1 cellular context compared by ENCODE assay signal in the genomic region with DNA sequence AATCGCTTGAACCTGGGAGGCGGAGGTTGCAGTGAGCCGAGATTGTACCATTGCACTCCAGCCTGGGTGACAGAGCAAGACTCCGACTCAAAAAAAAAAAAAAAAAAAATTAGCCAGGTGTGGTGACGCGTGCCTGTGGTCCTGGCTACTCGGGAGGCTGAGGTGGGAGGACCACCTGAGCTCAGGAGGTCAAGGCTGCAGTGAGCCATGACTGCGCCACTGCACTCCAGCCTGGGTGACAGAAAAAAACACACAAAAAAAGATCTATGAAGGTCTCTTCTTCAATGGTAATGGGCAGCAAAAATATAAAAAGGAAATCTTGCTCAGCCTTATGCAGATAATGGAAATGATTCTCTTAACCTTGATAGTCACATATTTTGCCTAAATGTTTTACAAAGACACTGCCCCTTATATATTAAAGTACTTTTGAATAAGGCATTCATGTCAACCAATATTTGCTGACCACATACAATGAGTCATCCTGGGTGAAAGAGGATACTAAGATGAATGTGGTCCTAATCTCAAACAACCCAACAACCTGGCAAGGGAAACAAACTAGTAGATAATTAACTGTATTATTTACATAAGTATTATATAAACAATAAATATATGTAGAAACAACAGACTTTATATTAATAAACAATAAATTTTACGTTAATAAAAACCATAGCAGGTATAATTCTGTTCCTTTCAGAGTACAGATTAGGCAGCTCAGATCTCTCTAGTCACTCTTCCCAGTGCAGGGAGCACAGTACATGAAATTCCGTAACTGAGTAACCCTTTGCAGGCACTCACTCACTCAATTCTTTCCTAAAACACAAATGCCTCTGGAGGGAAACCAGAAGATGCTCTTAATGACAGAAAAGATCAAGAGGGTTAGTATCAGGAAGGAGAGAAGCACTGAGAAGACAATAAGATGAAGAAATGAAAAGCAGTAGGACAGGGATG.
TF ChIP-seq lines count a peak whose summit lies in the region.

No MANE protein-coding gene starts in this region.

TF ChIP-seq in K562, 482 proteins besides CTCF, POLR2A, EP300 and RAD21 (continued from another document):
- no peak for TF ChIP-seq ZNF592 (IDR thresholded peaks at IDR 0.05)
- no peak for TF ChIP-seq CLOCK (CRISPR knock-in tag; IDR thresholded peaks at IDR 0.05; ENCODE audit: borderline replicate concordance)
- TF ChIP-seq, protein P1, sequence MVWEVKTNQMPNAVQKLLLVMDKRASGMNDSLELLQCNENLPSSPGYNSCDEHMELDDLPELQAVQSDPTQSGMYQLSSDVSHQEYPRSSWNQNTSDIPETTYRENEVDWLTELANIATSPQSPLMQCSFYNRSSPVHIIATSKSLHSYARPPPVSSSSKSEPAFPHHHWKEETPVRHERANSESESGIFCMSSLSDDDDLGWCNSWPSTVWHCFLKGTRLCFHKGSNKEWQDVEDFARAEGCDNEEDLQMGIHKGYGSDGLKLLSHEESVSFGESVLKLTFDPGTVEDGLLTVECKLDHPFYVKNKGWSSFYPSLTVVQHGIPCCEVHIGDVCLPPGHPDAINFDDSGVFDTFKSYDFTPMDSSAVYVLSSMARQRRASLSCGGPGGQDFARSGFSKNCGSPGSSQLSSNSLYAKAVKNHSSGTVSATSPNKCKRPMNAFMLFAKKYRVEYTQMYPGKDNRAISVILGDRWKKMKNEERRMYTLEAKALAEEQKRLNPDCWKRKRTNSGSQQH (CRISPR knock-in tag; IDR thresholded peaks at IDR 0.05) = no peak
- TF ChIP-seq FOSL1 (tag; conservative IDR thresholded peaks at IDR 0.05) = peak; percentile 85
- no peak for TF ChIP-seq ZNF134 (CRISPR knock-in tag; conservative IDR thresholded peaks at IDR 0.05)
- TF ChIP-seq, protein P2, sequence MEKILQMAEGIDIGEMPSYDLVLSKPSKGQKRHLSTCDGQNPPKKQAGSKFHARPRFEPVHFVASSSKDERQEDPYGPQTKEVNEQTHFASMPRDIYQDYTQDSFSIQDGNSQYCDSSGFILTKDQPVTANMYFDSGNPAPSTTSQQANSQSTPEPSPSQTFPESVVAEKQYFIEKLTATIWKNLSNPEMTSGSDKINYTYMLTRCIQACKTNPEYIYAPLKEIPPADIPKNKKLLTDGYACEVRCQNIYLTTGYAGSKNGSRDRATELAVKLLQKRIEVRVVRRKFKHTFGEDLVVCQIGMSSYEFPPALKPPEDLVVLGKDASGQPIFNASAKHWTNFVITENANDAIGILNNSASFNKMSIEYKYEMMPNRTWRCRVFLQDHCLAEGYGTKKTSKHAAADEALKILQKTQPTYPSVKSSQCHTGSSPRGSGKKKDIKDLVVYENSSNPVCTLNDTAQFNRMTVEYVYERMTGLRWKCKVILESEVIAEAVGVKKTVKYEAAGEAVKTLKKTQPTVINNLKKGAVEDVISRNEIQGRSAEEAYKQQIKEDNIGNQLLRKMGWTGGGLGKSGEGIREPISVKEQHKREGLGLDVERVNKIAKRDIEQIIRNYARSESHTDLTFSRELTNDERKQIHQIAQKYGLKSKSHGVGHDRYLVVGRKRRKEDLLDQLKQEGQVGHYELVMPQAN (IDR thresholded peaks at IDR 0.05; ENCODE audit: borderline replicate concordance) = no peak
- TF ChIP-seq, protein P3, sequence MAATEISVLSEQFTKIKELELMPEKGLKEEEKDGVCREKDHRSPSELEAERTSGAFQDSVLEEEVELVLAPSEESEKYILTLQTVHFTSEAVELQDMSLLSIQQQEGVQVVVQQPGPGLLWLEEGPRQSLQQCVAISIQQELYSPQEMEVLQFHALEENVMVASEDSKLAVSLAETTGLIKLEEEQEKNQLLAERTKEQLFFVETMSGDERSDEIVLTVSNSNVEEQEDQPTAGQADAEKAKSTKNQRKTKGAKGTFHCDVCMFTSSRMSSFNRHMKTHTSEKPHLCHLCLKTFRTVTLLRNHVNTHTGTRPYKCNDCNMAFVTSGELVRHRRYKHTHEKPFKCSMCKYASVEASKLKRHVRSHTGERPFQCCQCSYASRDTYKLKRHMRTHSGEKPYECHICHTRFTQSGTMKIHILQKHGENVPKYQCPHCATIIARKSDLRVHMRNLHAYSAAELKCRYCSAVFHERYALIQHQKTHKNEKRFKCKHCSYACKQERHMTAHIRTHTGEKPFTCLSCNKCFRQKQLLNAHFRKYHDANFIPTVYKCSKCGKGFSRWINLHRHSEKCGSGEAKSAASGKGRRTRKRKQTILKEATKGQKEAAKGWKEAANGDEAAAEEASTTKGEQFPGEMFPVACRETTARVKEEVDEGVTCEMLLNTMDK (IDR thresholded peaks at IDR 0.05; ENCODE audit: borderline replicate concordance, insufficient read depth, low read depth, low read length, poor library complexity, severe bottlenecking) = no peak
- TF ChIP-seq FOXK2 (conservative IDR thresholded peaks at IDR 0.05 in 1 of 2, IDR thresholded peaks at IDR 0.05 in 1 of 2; ENCODE audit: low read depth in 2 of 2) = no peak
- no peak for TF ChIP-seq MLLT1 (IDR thresholded peaks at IDR 0.05)
- TF ChIP-seq THRAP3 (IDR thresholded peaks at IDR 0.05; ENCODE audit: borderline replicate concordance) = no peak
- no peak for TF ChIP-seq BCL6 (CRISPR knock-in tag; IDR thresholded peaks at IDR 0.05)
- no peak for TF ChIP-seq GABPB1 (CRISPR knock-in tag; IDR thresholded peaks at IDR 0.05)
